In genomic region chr9:6672118-6672517, GRCh38 we compare ENCODE assay signal across 25 cellular contexts. TPM values are rescaled to one million over a fixed set of nuclear protein-coding genes. Genes with fewer than 3 reads are reported as not detected.
"Had no signal": no experiment of that assay in that cellular context is flagged by ENCODE, and none has a peak within 500 bp of the region (broad histone marks: within the 10 kb centered on the region; RNA-seq: fewer than 3 reads in every experiment).

No MANE protein-coding gene starts in this region.

- H3K27ac Mint-ChIP-seq: memory B cell; mesothelial cell of epicardium; natural killer cell treated with Interleukin-12 subunit alpha and Interleukin-12 subunit beta and Interleukin-15 and Interleukin-18, amount 100 ng/mL, for 72 hours; neural progenitor cell; stimulated activated memory B cell treated with anti-CD40 and anti-IgM and Interleukin-4, amounts not matched to agents 10 μg/mL and 1 μg/mL and 100 μg/mL, for 72 hours; type B pancreatic cell had no signal

- H3K4me1 ChIP-seq: heart right ventricle, left lung, lower lobe of right lung, neural progenitor cell had no signal

- H3K9me3 Mint-ChIP-seq: memory B cell; mesothelial cell of epicardium; natural killer cell treated with Interleukin-12 subunit alpha and Interleukin-12 subunit beta and Interleukin-15 and Interleukin-18, amount 100 ng/mL, for 72 hours; neural progenitor cell; stimulated activated memory B cell treated with anti-CD40 and anti-IgM and Interleukin-4, amounts not matched to agents 10 μg/mL and 1 μg/mL and 100 μg/mL, for 72 hours; type B pancreatic cell had no signal

- FAIRE-seq: urothelium cell line had no signal

- H3K27me3 Mint-ChIP-seq: memory B cell; natural killer cell treated with Interleukin-12 subunit alpha and Interleukin-12 subunit beta and Interleukin-15 and Interleukin-18, amount 100 ng/mL, for 72 hours; stimulated activated memory B cell treated with anti-CD40 and anti-IgM and Interleukin-4, amounts not matched to agents 10 μg/mL and 1 μg/mL and 100 μg/mL, for 72 hours; type B pancreatic cell had no signal

- ATAC-seq: heart right ventricle; left lung; lower lobe of right lung; natural killer cell treated with Interleukin-12 subunit alpha and Interleukin-12 subunit beta and Interleukin-15 and Interleukin-18, amount 100 ng/mL, for 72 hours; right cardiac atrium; stimulated activated memory B cell treated with anti-CD40 and anti-IgM and Interleukin-4, amounts not matched to agents 10 μg/mL and 1 μg/mL and 100 μg/mL, for 72 hours had no signal

- H3K9me3 ChIP-seq: heart right ventricle, left lung, lower lobe of right lung, ovary, spleen, stomach, thoracic aorta had no signal

- H3K4me3 ChIP-seq: dorsolateral prefrontal cortex, heart right ventricle, left lung, lower lobe of right lung, neural progenitor cell, ovary, spleen, stomach, thoracic aorta had no signal

- DNase-seq: cortex of kidney; dorsolateral prefrontal cortex; effector CD8-positive, alpha-beta T cell; heart right ventricle; hypothalamus; islet precursor cell; lower lobe of right lung; nucleus accumbens; ovary; right cardiac atrium; spleen; stimulated activated CD4-positive, alpha-beta T cell treated with anti-CD3 and anti-CD28 coated beads, Interleukin-15, amount 100 ng/mL, for 24 hours; stimulated activated CD4-positive, alpha-beta T cell treated with anti-CD3 and anti-CD28 coated beads, Interleukin-1b, Interleukin-23, amount 100 ng/mL, for 48 hours; stimulated activated CD4-positive, alpha-beta T cell treated with anti-CD3 and anti-CD28 coated beads, Interleukin-4, amount 100 ng/mL, for 24 hours; stomach; substantia nigra had no signal

- H3K36me3 ChIP-seq: heart right ventricle, left lung, lower lobe of right lung, neural progenitor cell, ovary, spleen, stomach, thoracic aorta had no signal

- H3K4me1 Mint-ChIP-seq: mesothelial cell of epicardium; neural progenitor cell; stimulated activated memory B cell treated with anti-CD40 and anti-IgM and Interleukin-4, amounts not matched to agents 10 μg/mL and 1 μg/mL and 100 μg/mL, for 72 hours had no signal

- H3K4me3 Mint-ChIP-seq: memory B cell; mesothelial cell of epicardium; natural killer cell treated with Interleukin-12 subunit alpha and Interleukin-12 subunit beta and Interleukin-15 and Interleukin-18, amount 100 ng/mL, for 72 hours; neural progenitor cell; stimulated activated memory B cell treated with anti-CD40 and anti-IgM and Interleukin-4, amounts not matched to agents 10 μg/mL and 1 μg/mL and 100 μg/mL, for 72 hours; type B pancreatic cell had no signal

- H3K27ac ChIP-seq: dorsolateral prefrontal cortex, heart right ventricle, left lung, lower lobe of right lung, neural progenitor cell, ovary, spleen, stomach, thoracic aorta had no signal

- H3K27me3 ChIP-seq: dorsolateral prefrontal cortex, heart right ventricle, left lung, neural progenitor cell, ovary, spleen, stomach had no signal

- H3K36me3 Mint-ChIP-seq: memory B cell; mesothelial cell of epicardium; natural killer cell treated with Interleukin-12 subunit alpha and Interleukin-12 subunit beta and Interleukin-15 and Interleukin-18, amount 100 ng/mL, for 72 hours; stimulated activated memory B cell treated with anti-CD40 and anti-IgM and Interleukin-4, amounts not matched to agents 10 μg/mL and 1 μg/mL and 100 μg/mL, for 72 hours; type B pancreatic cell had no signal

RNA-seq across cellular contexts. Expression of gene GLDC, which starts 26.6 kb away (rescaled TPM):
- total RNA-seq: heart right ventricle had no signal
